15 cellular contexts compared by ENCODE assay signal in the genomic region with DNA sequence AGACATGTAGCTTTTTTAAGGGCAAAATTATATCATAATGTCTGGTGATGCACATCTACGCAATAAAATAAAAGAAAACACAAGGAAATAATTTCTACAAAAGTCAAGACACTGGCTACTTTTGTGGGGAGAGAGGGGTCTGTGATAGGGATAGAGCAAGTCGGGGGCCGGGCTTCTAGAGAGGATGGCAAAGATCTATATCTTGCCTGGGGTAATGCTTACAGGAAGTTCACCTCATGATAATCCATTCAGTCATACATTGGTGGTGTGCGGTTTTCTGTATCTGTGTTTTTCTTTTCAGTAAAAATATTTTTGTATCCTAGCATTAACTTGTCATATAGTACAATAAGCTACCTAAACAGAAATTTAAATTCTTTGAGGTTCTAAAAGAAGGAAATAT.
DNase-seq lines count a peak whose midpoint lies in the region; ATAC-seq and TF ChIP-seq lines count a peak whose summit lies in the region.
"Had no signal": no experiment of that assay in that cellular context is flagged by ENCODE, and none has a peak within 500 bp of the region (broad histone marks: within the 10 kb centered on the region; RNA-seq: fewer than 3 reads in every experiment).

No MANE protein-coding gene starts in this region.

- H3K4me3 Mint-ChIP-seq in activated CD4-positive, alpha-beta T cell treated with anti-CD3 and anti-CD28 coated beads, Interleukin-2, amount 10 ng/mL, durations not matched to agents 7 days and 5 days = no peak overlapping the region
- H3K4me3 Mint-ChIP-seq in T-helper 2 cell treated with Interferon-gamma antibody and Interleukin-4, amounts not matched to agents 5 μg/mL and 100 μg/mL, for 36 hours = peak overlapping the region; percentile 16
- no peak overlapping the region for H3K4me3 Mint-ChIP-seq in naive thymus-derived CD4-positive, alpha-beta T cell

- no TSS peak for BruUV-seq in mammary epithelial cell (replicated peaks; lab: Mats Ljungman, UMichigan)

- WGBS in prostate gland = 65% methylated on average over 4 of the region's 4 CpGs
- WGBS in mammary epithelial cell (ENCODE audit: low coverage, missing lambda C conversion rate) = 86% methylated on average over 4 of the region's 4 CpGs

- no peak for TF ChIP-seq CTCF in Loucy (conservative IDR thresholded peaks at IDR 0.05; ENCODE audit: low read length)
- no peak for TF ChIP-seq CTCF in prostate gland (IDR thresholded peaks at IDR 0.05)
- no peak for TF ChIP-seq CTCF in mammary epithelial cell (conservative IDR thresholded peaks at IDR 0.05 in 1 of 2, IDR thresholded peaks at IDR 0.05 in 1 of 2; ENCODE audit: extremely low read depth in 1 of 2, insufficient read depth in 1 of 2, low read depth in 1 of 2, low read length in 2 of 2)

- no peak overlapping the region for H3K27ac Mint-ChIP-seq in activated CD4-positive, alpha-beta T cell treated with anti-CD3 and anti-CD28 coated beads, Interleukin-2, amount 10 ng/mL, durations not matched to agents 7 days and 5 days
- no peak overlapping the region for H3K27ac Mint-ChIP-seq in T-helper 2 cell treated with Interferon-gamma antibody and Interleukin-4, amounts not matched to agents 5 μg/mL and 100 μg/mL, for 36 hours
- peak overlapping the region in 1 of 9 donors; percentile 3 for H3K27ac Mint-ChIP-seq in naive thymus-derived CD4-positive, alpha-beta T cell

- H2AFZ ChIP-seq in Loucy (ENCODE audit: low read length) (no peak overlapping the region), mammary epithelial cell (ENCODE audit: low read depth, low read length) (no peak overlapping the region)
- H2AFZ ChIP-seq: GM23248 had no signal

- H3K9me3 ChIP-seq in Loucy (ENCODE audit: insufficient read depth, low read depth, low read length) (no peaks in the 10 kb centered on the region), prostate gland (no peaks in the 10 kb centered on the region), mammary epithelial cell (replicated peaks; ENCODE audit: insufficient read depth, low read length) (no peaks in the 10 kb centered on the region)
- H3K9me3 ChIP-seq in naive thymus-derived CD4-positive, alpha-beta T cell (ENCODE audit: control insufficient read depth in 2 of 3, low read length in 3 of 3) = no peaks in the 10 kb centered on the region

- H3K9me2 ChIP-seq in Loucy (replicated peaks; ENCODE audit: low read depth, low read length) = no peaks in the 10 kb centered on the region

- POLR2A ChIA-PET in activated CD4-positive, alpha-beta T cell treated with anti-CD3 and anti-CD28 coated beads, Interleukin-2, amount 10 ng/mL, durations not matched to agents 7 days and 5 days (lab: Charles Lee) = no interaction called here
- POLR2A ChIA-PET in naive thymus-derived CD4-positive, alpha-beta T cell (lab: Charles Lee) = no interaction called here

- H3K4me3 ChIP-seq in Loucy (ENCODE audit: low read length, poor library complexity, severe bottlenecking) (peak overlapping the region; percentile 40), prostate gland (no peak overlapping the region), mammary epithelial cell (replicated peaks in 1 of 3; ENCODE audit: insufficient read depth in 1 of 3, low read depth in 2 of 3, low read length in 3 of 3) (no peak overlapping the region)
- H3K4me3 ChIP-seq in naive thymus-derived CD4-positive, alpha-beta T cell (ENCODE audit: low read length) = no peak overlapping the region
- H3K4me3 ChIP-seq: BLaER1, GM12878, GM23248 had no signal

- H3K4me2 ChIP-seq in Loucy (ENCODE audit: low read depth, low read length, poor library complexity, severe bottlenecking) (peak overlapping the region; percentile 69), mammary epithelial cell (ENCODE audit: insufficient read depth, low read depth, low read length) (no peak overlapping the region)
- H3K4me2 ChIP-seq: BLaER1 had no signal

- in situ Hi-C loops in mammary epithelial cell (cut with MboI; ENCODE audit: low sequenced_read_pairs in 2 of 2) = no loop called here

- DNase-seq in activated CD4-positive, alpha-beta T cell treated with anti-CD3 and anti-CD28 coated beads, Interleukin-2, amount 10 ng/mL, durations not matched to agents 7 days and 5 days = peak; percentile 8
- DNase-seq in activated CD4-positive, alpha-beta T cell treated with anti-CD3 and anti-CD28 coated beads, Interleukin-2, amount 50 U/mL, for 1 hour = no peak
- no peak for DNase-seq in T-helper 2 cell treated with Interferon-gamma antibody and Interleukin-4, amounts not matched to agents 5 μg/mL and 100 μg/mL, for 36 hours (ENCODE audit: low spot score)
- DNase-seq in naive thymus-derived CD4-positive, alpha-beta T cell = no peak
- no peak for DNase-seq in NCI-H82 treated with DMSO at 0.1 percent for 48 hours (lab: John Stamatoyannopoulos, UW; ENCODE audit: unreplicated experiment)
- no peak for DNase-seq in prostate gland (ENCODE audit: low spot score)
- no peak for DNase-seq in mammary epithelial cell
- DNase-seq: 8988T, AML-193, GM23248 had no signal

- no peaks in the 10 kb centered on the region for H3K36me3 ChIP-seq in Loucy (ENCODE audit: insufficient read depth, low read length)
- H3K36me3 ChIP-seq in naive thymus-derived CD4-positive, alpha-beta T cell (ENCODE audit: control insufficient read depth in 2 of 3, insufficient read depth in 3 of 3, low read length in 3 of 3) = no peaks in the 10 kb centered on the region
- H3K36me3 ChIP-seq in prostate gland = no peaks in the 10 kb centered on the region
- no peaks in the 10 kb centered on the region for H3K36me3 ChIP-seq in mammary epithelial cell (ENCODE audit: insufficient read depth, low read length)
- H3K36me3 ChIP-seq: BLaER1 had no signal

- no peaks in the 10 kb centered on the region for H3K36me3 Mint-ChIP-seq in activated CD4-positive, alpha-beta T cell treated with anti-CD3 and anti-CD28 coated beads, Interleukin-2, amount 10 ng/mL, durations not matched to agents 7 days and 5 days (ENCODE audit: low read depth)
- H3K36me3 Mint-ChIP-seq in T-helper 2 cell treated with Interferon-gamma antibody and Interleukin-4, amounts not matched to agents 5 μg/mL and 100 μg/mL, for 36 hours (ENCODE audit: low read depth) = no peaks in the 10 kb centered on the region
- H3K36me3 Mint-ChIP-seq in naive thymus-derived CD4-positive, alpha-beta T cell = no peaks in the 10 kb centered on the region

- peaks cover 9% of the 10 kb centered on the region for H3K4me1 Mint-ChIP-seq in activated CD4-positive, alpha-beta T cell treated with anti-CD3 and anti-CD28 coated beads, Interleukin-2, amount 10 ng/mL, durations not matched to agents 7 days and 5 days
- peaks cover 10% of the 10 kb centered on the region for H3K4me1 Mint-ChIP-seq in T-helper 2 cell treated with Interferon-gamma antibody and Interleukin-4, amounts not matched to agents 5 μg/mL and 100 μg/mL, for 36 hours (ENCODE audit: low read depth)
- peaks cover 0 to 5% (median 2%) of the 10 kb centered on the region in 7 donors for H3K4me1 Mint-ChIP-seq in naive thymus-derived CD4-positive, alpha-beta T cell

- dilution Hi-C loops in mammary epithelial cell (cut with HindIII; ENCODE audit: low sequenced_read_pairs) = no loop called here

- H3K9me3 Mint-ChIP-seq in activated CD4-positive, alpha-beta T cell treated with anti-CD3 and anti-CD28 coated beads, Interleukin-2, amount 10 ng/mL, durations not matched to agents 7 days and 5 days = no peaks in the 10 kb centered on the region
- H3K9me3 Mint-ChIP-seq in T-helper 2 cell treated with Interferon-gamma antibody and Interleukin-4, amounts not matched to agents 5 μg/mL and 100 μg/mL, for 36 hours = no peaks in the 10 kb centered on the region
- no peaks in the 10 kb centered on the region for H3K9me3 Mint-ChIP-seq in naive thymus-derived CD4-positive, alpha-beta T cell

- peak; percentile 56 for ATAC-seq in naive thymus-derived CD4-positive, alpha-beta T cell
- ATAC-seq: GM12878, HCT116 had no signal

- intact Hi-C loops in naive thymus-derived CD4-positive, alpha-beta T cell (cut with micrococcal nuclease) = no loop called here
- intact Hi-C loops in prostate gland (cut with DNase I) = no loop called here
- intact Hi-C loops in mammary epithelial cell (cut with micrococcal nuclease) = no loop called here

- no peaks in the 10 kb centered on the region for H3K79me2 ChIP-seq in Loucy (ENCODE audit: insufficient read depth, low read length)
- H3K79me2 ChIP-seq in mammary epithelial cell (ENCODE audit: insufficient read depth, low read length) = no peaks in the 10 kb centered on the region

- H3F3A ChIP-seq in Loucy (ENCODE audit: low read depth) = peaks cover 5% of the 10 kb centered on the region; the same call in 1 of the 2 replicates

- H3K4me1 ChIP-seq in Loucy (ENCODE audit: insufficient read depth, low read length, poor library complexity, severe bottlenecking) = peaks cover 75% of the 10 kb centered on the region
- H3K4me1 ChIP-seq in naive thymus-derived CD4-positive, alpha-beta T cell (ENCODE audit: control insufficient read depth in 2 of 2, insufficient read depth in 2 of 2, low read length in 2 of 2) = no peaks in the 10 kb centered on the region
- no peaks in the 10 kb centered on the region for H3K4me1 ChIP-seq in prostate gland (replicated peaks)
- H3K4me1 ChIP-seq in mammary epithelial cell (ENCODE audit: insufficient read depth, low read length) = peaks cover 6% of the 10 kb centered on the region

- H3K9ac ChIP-seq in Loucy (ENCODE audit: low read depth, low read length, poor library complexity, severe bottlenecking) (no peak overlapping the region), mammary epithelial cell (ENCODE audit: insufficient read depth, low read length) (no peak overlapping the region)
- H3K9ac ChIP-seq: BLaER1, GM23248 had no signal

- H4K20me1 ChIP-seq in Loucy (ENCODE audit: insufficient read depth, low read length, poor library complexity, severe bottlenecking) (no peaks in the 10 kb centered on the region), mammary epithelial cell (ENCODE audit: insufficient read depth, low read length) (no peaks in the 10 kb centered on the region)
- H4K20me1 ChIP-seq: BLaER1 had no signal

- TF ChIP-seq POLR2A in prostate gland (IDR thresholded peaks at IDR 0.05) = no peak

- no peaks in the 10 kb centered on the region for H3K27me3 Mint-ChIP-seq in activated CD4-positive, alpha-beta T cell treated with anti-CD3 and anti-CD28 coated beads, Interleukin-2, amount 10 ng/mL, durations not matched to agents 7 days and 5 days
- H3K27me3 Mint-ChIP-seq in T-helper 2 cell treated with Interferon-gamma antibody and Interleukin-4, amounts not matched to agents 5 μg/mL and 100 μg/mL, for 36 hours (ENCODE audit: low read depth) = no peaks in the 10 kb centered on the region
- H3K27me3 Mint-ChIP-seq in naive thymus-derived CD4-positive, alpha-beta T cell = peaks cover 0 to 12% (median 4%) of the 10 kb centered on the region in 5 donors

- no peaks in the 10 kb centered on the region for H3K27me3 ChIP-seq in Loucy (ENCODE audit: insufficient read depth, low read length, poor library complexity, severe bottlenecking)
- H3K27me3 ChIP-seq in naive thymus-derived CD4-positive, alpha-beta T cell (ENCODE audit: control insufficient read depth in 2 of 2, insufficient read depth in 2 of 2, low read length in 2 of 2) = no peaks in the 10 kb centered on the region
- no peaks in the 10 kb centered on the region for H3K27me3 ChIP-seq in prostate gland (replicated peaks; ENCODE audit: insufficient read depth)
- H3K27me3 ChIP-seq in mammary epithelial cell (ENCODE audit: insufficient read depth, low read length) = no peaks in the 10 kb centered on the region
- H3K27me3 ChIP-seq: BLaER1 had no signal

- CTCF ChIA-PET in activated CD4-positive, alpha-beta T cell treated with anti-CD3 and anti-CD28 coated beads, Interleukin-2, amount 10 ng/mL, durations not matched to agents 7 days and 5 days (lab: Charles Lee) = no interaction called here
- CTCF ChIA-PET in naive thymus-derived CD4-positive, alpha-beta T cell (lab: Charles Lee) = no interaction called here
- CTCF ChIA-PET in mammary epithelial cell (lab: Charles Lee; ENCODE audit: low non-redundant PET) = no interaction called here

- no peak overlapping the region for H3K27ac ChIP-seq in naive thymus-derived CD4-positive, alpha-beta T cell (ENCODE audit: low read depth, low read length)
- no peak overlapping the region for H3K27ac ChIP-seq in prostate gland
- no peak overlapping the region for H3K27ac ChIP-seq in mammary epithelial cell (ENCODE audit: insufficient read depth, low read depth, low read length)
- H3K27ac ChIP-seq: BLaER1, GM23248, HL-60 had no signal
